ENCODE assay signal across 34 cellular contexts in genomic region chr11:33242575-33242974, GRCh38.
"Had no signal": no experiment of that assay in that cellular context is flagged by ENCODE, and none has a peak within 500 bp of the region (broad histone marks: within the 10 kb centered on the region; RNA-seq: fewer than 3 reads in every experiment).

No MANE protein-coding gene starts in this region.

- H3K9me3 ChIP-seq: adrenal gland, body of pancreas, breast epithelium had no signal

- H3K4me1 ChIP-seq: adrenal gland, body of pancreas, breast epithelium had no signal

- ATAC-seq: activated CD8-positive, alpha-beta T cell treated with anti-CD3 and anti-CD28 coated beads for 36 hours; activated naive CD4-positive, alpha-beta T cell treated with anti-CD3 and anti-CD28 coated beads, Interleukin-2, amount 50 U/mL, for 72 hours; activated T-cell treated with anti-CD3 and anti-CD28 coated beads, Interleukin-2, amount 50 U/mL, for 4 hours; activated T-cell treated with anti-CD3 and anti-CD28 coated beads, Interleukin-2, amount 50 U/mL, for 72 hours; activated T-helper 17 cell treated with anti-CD3 and anti-CD28 coated beads, Interleukin-2, amount 50 U/mL, for 72 hours; body of pancreas had no signal

- FAIRE-seq: astrocyte, TTC549 had no signal

- H3K4me3 ChIP-seq: adrenal gland, body of pancreas, breast epithelium had no signal

- H3K36me3 ChIP-seq: adrenal gland, brain microvascular endothelial cell, breast epithelium had no signal

- DNase-seq: activated B cell treated with CpG ODN at 0.5 μM for 24 hours; activated CD4-positive, alpha-beta memory T cell treated with anti-CD3 and anti-CD28 coated beads for 36 hours; activated CD4-positive, alpha-beta T cell treated with anti-CD3 and anti-CD28 coated beads for 4 hours; activated CD4-positive, alpha-beta T cell treated with anti-CD3 and anti-CD28 coated beads, Interleukin-2, amount 10 ng/mL, durations not matched to agents 24 days and 14 days; activated CD4-positive, alpha-beta T cell treated with anti-CD3 and anti-CD28 coated beads, Interleukin-2, amount 50 U/mL, for 1 hour; activated CD4-positive, alpha-beta T cell treated with anti-CD3 and anti-CD28 coated beads, Interleukin-2, amount 50 U/mL, for 4 hours; activated CD4-positive, CD25-positive, alpha-beta regulatory T cell treated with anti-CD3 and anti-CD28 coated beads, Interleukin-2, amount 50 U/mL, for 72 hours; activated CD8-positive, alpha-beta memory T cell treated with anti-CD3 and anti-CD28 coated beads, Interleukin-2, amount 50 U/mL, for 4 hours; activated CD8-positive, alpha-beta T cell treated with anti-CD3 and anti-CD28 coated beads for 36 hours; activated effector memory CD4-positive, alpha-beta T cell treated with anti-CD3 and anti-CD28 coated beads, Interleukin-2, amount 50 U/mL, for 16 hours; activated gamma-delta T cell treated with Interleukin-2 at 50 U/mL for 16 hours; activated naive CD4-positive, alpha-beta T cell; activated naive CD4-positive, alpha-beta T cell treated with anti-CD3 and anti-CD28 coated beads for 36 hours; activated naive CD4-positive, alpha-beta T cell treated with anti-CD3 and anti-CD28 coated beads, Interleukin-2, amount 50 U/mL, for 16 hours; activated naive CD8-positive, alpha-beta T cell treated with anti-CD3 and anti-CD28 coated beads for 36 hours; activated T-cell treated with anti-CD3 and anti-CD28 coated beads for 4 hours; activated T-cell treated with anti-CD3 and anti-CD28 coated beads, Interleukin-2, amount 50 U/mL, for 1 hour; activated T-cell treated with anti-CD3 and anti-CD28 coated beads, Interleukin-2, amount 50 U/mL, for 4 hours; activated T-cell treated with anti-CD3 and anti-CD28 coated beads, Interleukin-2, amount 50 U/mL, for 72 hours; adrenal gland; amniotic stem cell; aorta; body of pancreas; brain microvascular endothelial cell; cerebellar nuclear complex; T-helper 1 cell; T-helper 2 cell; T-helper 9 cell had no signal

- H3K27me3 ChIP-seq: adrenal gland, body of pancreas, brain microvascular endothelial cell, breast epithelium had no signal

- H3K27ac ChIP-seq: adrenal gland, body of pancreas, brain microvascular endothelial cell, breast epithelium, VCaP had no signal
